In the genomic region with DNA sequence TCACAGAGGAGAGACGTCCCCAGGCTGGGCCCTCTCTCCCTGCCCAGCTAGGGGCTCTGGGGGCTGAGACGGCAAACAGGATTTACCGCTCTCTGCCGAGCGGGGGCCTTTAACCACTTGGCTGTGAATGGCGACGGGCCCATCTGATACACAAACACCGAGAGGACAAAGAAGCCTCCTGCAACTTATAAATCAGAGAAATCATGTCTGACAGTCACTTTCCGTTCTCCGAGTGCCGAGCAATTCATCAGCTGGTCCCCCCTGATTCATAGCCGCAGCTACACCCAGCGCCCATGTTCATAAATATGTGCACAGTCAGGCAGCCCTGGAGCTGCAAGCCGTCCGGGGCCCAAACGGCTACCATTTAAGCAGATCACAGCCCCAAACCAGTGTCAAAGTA, we compare ENCODE assay signal across 9 cellular contexts.
A peak's percentile ranks its signal among the peaks of the same experiment; 100 is the strongest.
DNase-seq lines count a peak whose midpoint lies in the region; ATAC-seq and TF ChIP-seq lines count a peak whose summit lies in the region.
"Had no signal": no experiment of that assay in that cellular context is flagged by ENCODE, and none has a peak within 500 bp of the region (broad histone marks: within the 10 kb centered on the region; RNA-seq: fewer than 3 reads in every experiment).

No MANE protein-coding gene starts in this region.

- H3K27ac Mint-ChIP-seq in CD8-positive, alpha-beta T cell = peak overlapping the region; percentile 87

- no peaks in the 10 kb centered on the region for H3K27me3 ChIP-seq in CD8-positive, alpha-beta T cell (ENCODE audit: insufficient read depth, low read length)

- peak overlapping the region; percentile 86 for H3K4me3 Mint-ChIP-seq in CD8-positive, alpha-beta T cell

- no peaks in the 10 kb centered on the region for H3K36me3 ChIP-seq in CD8-positive, alpha-beta T cell (ENCODE audit: insufficient read depth, low read length)

- CTCF ChIA-PET in CD8-positive, alpha-beta T cell (lab: Charles Lee) = no interaction called here

- H3K4me3 ChIP-seq in CD8-positive, alpha-beta T cell (ENCODE audit: low read depth, low read length) = peak overlapping the region; percentile 52
- no peak overlapping the region for H3K4me3 ChIP-seq in fibroblast of mammary gland (ENCODE audit: control insufficient read depth, low read depth, low read length)

- intact Hi-C loops in CD8-positive, alpha-beta T cell (cut with DNase I, micrococcal nuclease) = loop anchor here in 1 of 2 experiments (10.0 kb wide), 1 partner anchor 83 kb away; no protein-coding TSS in a partner anchor
- intact Hi-C loops in sciatic nerve (cut with DNase I) = no loop called here

- peak overlapping the region; percentile 43 for H3K27ac ChIP-seq in CD8-positive, alpha-beta T cell (ENCODE audit: low read depth, low read length)

- POLR2A ChIA-PET in CD8-positive, alpha-beta T cell (lab: Charles Lee) = no interaction called here

- peak; percentile 54 for ATAC-seq in CD8-positive, alpha-beta T cell
- ATAC-seq in SK-N-SH treated with all-trans-retinoic acid at 6 μM for 48 hours (peak; percentile 76), sciatic nerve (peak; percentile 39), HG03108 (IDR thresholded peaks at IDR 0.05; ENCODE audit: unreplicated experiment) (no peak), GM18868 (IDR thresholded peaks at IDR 0.05; ENCODE audit: unreplicated experiment) (no peak)

- no peaks in the 10 kb centered on the region for H3K9me3 Mint-ChIP-seq in CD8-positive, alpha-beta T cell

- peak in 1 of 7 experiments; percentile 23 for DNase-seq in CD8-positive, alpha-beta T cell
- peak; percentile 18 for DNase-seq in fibroblast of mammary gland (ENCODE audit: low read depth)
- DNase-seq in sciatic nerve (ENCODE audit: low spot score) = no peak
- no peak for DNase-seq in putamen (ENCODE audit: low spot score)
- no peak for DNase-seq in ureter (ENCODE audit: low spot score)
- DNase-seq: Karpas-422 had no signal

- H3K9me3 ChIP-seq in CD8-positive, alpha-beta T cell (ENCODE audit: low read length) = no peaks in the 10 kb centered on the region

- TF ChIP-seq CTCF in CD8-positive, alpha-beta T cell (IDR thresholded peaks at IDR 0.05) = no peak
- no peak for TF ChIP-seq CTCF in fibroblast of mammary gland (conservative IDR thresholded peaks at IDR 0.05; ENCODE audit: control insufficient read depth, insufficient read depth, low read depth, low read length)

- no peaks in the 10 kb centered on the region for H3K36me3 Mint-ChIP-seq in CD8-positive, alpha-beta T cell

- no peaks in the 10 kb centered on the region for H3K4me1 ChIP-seq in CD8-positive, alpha-beta T cell (ENCODE audit: insufficient read depth, low read length)

- no peaks in the 10 kb centered on the region for H3K27me3 Mint-ChIP-seq in CD8-positive, alpha-beta T cell (ENCODE audit: low read depth)

- peaks cover 17% of the 10 kb centered on the region for H3K4me1 Mint-ChIP-seq in CD8-positive, alpha-beta T cell (ENCODE audit: low read depth)

TF ChIP-seq in SK-N-SH treated with all-trans-retinoic acid at 6 μM for 48 hours, 23 proteins besides CTCF, POLR2A, EP300 and RAD21:
- TF ChIP-seq TCF4 (CRISPR knock-in tag; IDR thresholded peaks at IDR 0.05; ENCODE audit: borderline replicate concordance) (peak; percentile 12; the same call in 1 of the 2 replicates), ISL1 (CRISPR knock-in tag; IDR thresholded peaks at IDR 0.05) (0 out of 2 replicates have a peak, but pooled peaks have one; percentile 20), TSHZ2 (CRISPR knock-in tag; IDR thresholded peaks at IDR 0.05) (peak; percentile 62; the same call in 1 of the 2 replicates), CREB5 (CRISPR knock-in tag; IDR thresholded peaks at IDR 0.05; ENCODE audit: low read depth) (no peak), PATZ1 (CRISPR knock-in tag; IDR thresholded peaks at IDR 0.05; ENCODE audit: borderline replicate concordance) (peak; percentile 27; the same call in 1 of the 2 replicates)

Comparison
In these comparisons a context has a peak if more than half of its experiments do, and no peak if none do; other contexts are left out.
1. ATAC-seq: peak in CD8-positive, alpha-beta T cell (single experiment), SK-N-SH treated with all-trans-retinoic acid at 6 μM for 48 hours (single experiment) and sciatic nerve (single experiment); none in HG03108 (single experiment) and GM18868 (single experiment).